In the genomic region with DNA sequence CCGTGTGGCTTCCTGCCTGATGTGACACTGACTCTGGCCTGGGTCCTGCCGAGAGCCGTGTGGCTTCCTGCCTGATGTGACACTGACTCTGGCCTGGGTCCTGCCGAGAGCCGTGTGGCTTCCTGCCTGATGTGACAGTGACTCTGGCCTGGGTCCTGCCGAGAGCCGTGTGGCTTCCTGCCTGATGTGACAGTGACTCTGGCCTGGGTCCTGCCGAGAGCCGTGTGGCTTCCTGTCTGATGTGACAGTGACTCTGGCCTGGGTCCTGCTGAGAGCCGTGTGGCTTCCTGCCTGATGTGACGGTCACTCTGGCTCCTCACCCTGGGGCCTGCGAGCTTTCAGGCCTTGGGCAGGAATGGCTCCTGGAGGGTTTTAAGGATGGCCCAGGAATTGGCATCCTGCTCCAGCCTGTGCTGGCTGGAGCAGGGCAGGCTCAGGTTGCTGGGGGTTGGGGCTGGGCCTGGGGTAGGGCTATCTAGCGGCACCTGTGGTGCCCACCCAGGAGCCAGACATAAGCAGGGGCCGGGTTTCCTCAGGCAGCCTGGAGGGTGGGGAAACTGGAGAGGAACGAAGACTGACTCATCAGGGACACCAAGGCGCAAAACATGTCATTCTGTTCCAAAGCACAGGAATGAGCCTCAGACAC, we compare ENCODE assay signal across 11 cellular contexts. TPM values are rescaled to one million over a fixed set of nuclear protein-coding genes. Genes with fewer than 3 reads are reported as not detected.
DNase-seq lines count a peak whose midpoint lies in the region; ATAC-seq, FAIRE-seq and TF ChIP-seq lines count a peak whose summit lies in the region.
"Not testable (repeated sequence)": the region's sequence is repeated elsewhere in the genome, so short reads cannot be mapped to it uniquely, and the experiment has no call there.
"Had no signal": no experiment of that assay in that cellular context is flagged by ENCODE, and none has a peak within 500 bp of the region (broad histone marks: within the 10 kb centered on the region; RNA-seq: fewer than 3 reads in every experiment).

No MANE protein-coding gene starts in this region.

- not testable (repeated sequence) for TF ChIP-seq CTCF in gastroesophageal sphincter (IDR thresholded peaks at IDR 0.05)

- H3K9ac ChIP-seq in Karpas-422 (ENCODE audit: low read length): peak overlapping the region; percentile 33; the same call in 1 of the 2 replicates

- TF ChIP-seq EP300 in gastroesophageal sphincter (IDR thresholded peaks at IDR 0.05): not testable (repeated sequence)

- H3K27me3 ChIP-seq in Karpas-422 (ENCODE audit: low read length); gastroesophageal sphincter; small intestine (ENCODE audit: control insufficient read depth in 2 of 2, insufficient read depth in 2 of 2, low read length in 2 of 2): not testable (repeated sequence)

- peak; percentile 5 for ATAC-seq in activated naive CD8-positive, alpha-beta T cell treated with anti-CD3 and anti-CD28 coated beads, Interleukin-2, amount 10 ng/mL, durations not matched to agents 7 days and 5 days (ENCODE audit: low read depth)
- ATAC-seq in gastroesophageal sphincter; memory B cell (ENCODE audit: low read depth): not testable (repeated sequence)

- H3K4me1 ChIP-seq in Karpas-422 (ENCODE audit: low read length) (peaks cover 48% of the 10 kb centered on the region), gastroesophageal sphincter (peaks cover 0 to 43% (median 0%) of the 10 kb centered on the region in 3 donors)
- H3K4me1 ChIP-seq in small intestine (ENCODE audit: control insufficient read depth in 2 of 2, insufficient read depth in 1 of 2, low read depth in 1 of 2, low read length in 1 of 2): not testable (repeated sequence)

- H3K27ac Mint-ChIP-seq in activated CD4-positive, alpha-beta memory T cell treated with anti-CD3 and anti-CD28 coated beads, Interleukin-2, amount 10 ng/mL, durations not matched to agents 7 days and 5 days: peak overlapping the region; percentile 93
- H3K27ac Mint-ChIP-seq in activated naive CD8-positive, alpha-beta T cell treated with anti-CD3 and anti-CD28 coated beads, Interleukin-2, amount 10 ng/mL, durations not matched to agents 7 days and 5 days: peak overlapping the region; percentile 98
- peak overlapping the region; percentile 57 for H3K27ac Mint-ChIP-seq in memory B cell

- H3K27ac ChIP-seq in Karpas-422 (ENCODE audit: low read length) (peak overlapping the region; percentile 92), gastroesophageal sphincter (peak overlapping the region in 3 of 4 donors; percentile 43 to 62 (median 47)), small intestine (ENCODE audit: low read depth in 1 of 2, low read length in 1 of 2) (peak overlapping the region; percentile 22 to 33)

- H3K9me3 ChIP-seq in Karpas-422 (ENCODE audit: low read length); gastroesophageal sphincter; small intestine (ENCODE audit: control insufficient read depth, low read depth): not testable (repeated sequence)

- not testable (repeated sequence) for H3K9me2 ChIP-seq in Karpas-422 (replicated peaks; ENCODE audit: insufficient read depth, low read length)

- not testable (repeated sequence) for H3K36me3 Mint-ChIP-seq in activated CD4-positive, alpha-beta memory T cell treated with anti-CD3 and anti-CD28 coated beads, Interleukin-2, amount 10 ng/mL, durations not matched to agents 7 days and 5 days (ENCODE audit: low read depth); activated naive CD8-positive, alpha-beta T cell treated with anti-CD3 and anti-CD28 coated beads, Interleukin-2, amount 10 ng/mL, durations not matched to agents 7 days and 5 days; memory B cell

- H3K27me3 Mint-ChIP-seq in activated CD4-positive, alpha-beta memory T cell treated with anti-CD3 and anti-CD28 coated beads, Interleukin-2, amount 10 ng/mL, durations not matched to agents 7 days and 5 days; activated naive CD8-positive, alpha-beta T cell treated with anti-CD3 and anti-CD28 coated beads, Interleukin-2, amount 10 ng/mL, durations not matched to agents 7 days and 5 days; memory B cell: not testable (repeated sequence)

- not testable (repeated sequence) for TF ChIP-seq POLR2A in gastroesophageal sphincter (IDR thresholded peaks at IDR 0.05)

- POLR2A ChIA-PET in activated CD4-positive, alpha-beta memory T cell treated with anti-CD3 and anti-CD28 coated beads, Interleukin-2, amount 10 ng/mL, durations not matched to agents 7 days and 5 days (lab: Charles Lee): interaction anchor here (1.7 to 2.1 kb wide), 4 partner anchors 28 to 1384 kb away, joined by 5 to 10 read pairs (median 6); a partner anchor contains a TSS
- POLR2A ChIA-PET in activated naive CD8-positive, alpha-beta T cell treated with anti-CD3 and anti-CD28 coated beads, Interleukin-2, amount 10 ng/mL, durations not matched to agents 7 days and 5 days (lab: Charles Lee): interaction anchor here (1.0 to 6.5 kb wide), 3 partner anchors 10 to 35 kb away, joined by 4 to 75 read pairs (median 16); a partner anchor contains a TSS

- H3K36me3 ChIP-seq in Karpas-422 (ENCODE audit: insufficient read depth, low read length); gastroesophageal sphincter; small intestine (ENCODE audit: control insufficient read depth in 2 of 2, insufficient read depth in 2 of 2, low read length in 2 of 2): not testable (repeated sequence)

- not testable (repeated sequence) for H2AFZ ChIP-seq in Karpas-422 (ENCODE audit: low read length)

- H3K4me3 ChIP-seq in Karpas-422 (ENCODE audit: low read length); gastroesophageal sphincter; small intestine (ENCODE audit: low read depth in 1 of 2, low read length in 2 of 2): not testable (repeated sequence)

- WGBS in gastroesophageal sphincter (ENCODE audit: low coverage in 1 of 2), 2 donors: 100% methylated on average over 1 of the region's 16 CpGs; no CpG with 5 or more reads in 1 of the 2 donors
- WGBS in small intestine, 3 donors: 57 to 86% (median 64%) methylated on average over 7 to 16 of the region's 16 CpGs

- not testable (repeated sequence) for H4K20me1 ChIP-seq in Karpas-422 (ENCODE audit: insufficient read depth, low read depth, low read length)

- H3K4me3 Mint-ChIP-seq in activated CD4-positive, alpha-beta memory T cell treated with anti-CD3 and anti-CD28 coated beads, Interleukin-2, amount 10 ng/mL, durations not matched to agents 7 days and 5 days: peak overlapping the region; percentile 35
- peak overlapping the region; percentile 78 for H3K4me3 Mint-ChIP-seq in activated naive CD8-positive, alpha-beta T cell treated with anti-CD3 and anti-CD28 coated beads, Interleukin-2, amount 10 ng/mL, durations not matched to agents 7 days and 5 days
- peak overlapping the region; percentile 68 for H3K4me3 Mint-ChIP-seq in memory B cell

- not testable (repeated sequence) for H3K79me2 ChIP-seq in Karpas-422 (ENCODE audit: low read length)

- CTCF ChIA-PET in activated CD4-positive, alpha-beta memory T cell treated with anti-CD3 and anti-CD28 coated beads, Interleukin-2, amount 10 ng/mL, durations not matched to agents 7 days and 5 days (lab: Charles Lee): not testable (repeated sequence)

- H3K4me1 Mint-ChIP-seq in activated CD4-positive, alpha-beta memory T cell treated with anti-CD3 and anti-CD28 coated beads, Interleukin-2, amount 10 ng/mL, durations not matched to agents 7 days and 5 days: peaks cover 66% of the 10 kb centered on the region
- H3K4me1 Mint-ChIP-seq in activated naive CD8-positive, alpha-beta T cell treated with anti-CD3 and anti-CD28 coated beads, Interleukin-2, amount 10 ng/mL, durations not matched to agents 7 days and 5 days: peaks cover 71% of the 10 kb centered on the region
- H3K4me1 Mint-ChIP-seq in memory B cell: peaks cover 21% of the 10 kb centered on the region

- not testable (repeated sequence) for H3K4me2 ChIP-seq in Karpas-422 (ENCODE audit: low read depth, low read length, poor library complexity, severe bottlenecking)

- peak; percentile 31 for DNase-seq in GDM1 (lab: John Stamatoyannopoulos, UW)
- DNase-seq in Karpas-422: peak; percentile 38
- peak; percentile 53 for DNase-seq in activated CD4-positive, alpha-beta memory T cell treated with anti-CD3 and anti-CD28 coated beads, Interleukin-2, amount 10 ng/mL, durations not matched to agents 7 days and 5 days
- DNase-seq in activated naive CD8-positive, alpha-beta T cell treated with anti-CD3 and anti-CD28 coated beads, Interleukin-2, amount 10 ng/mL, durations not matched to agents 7 days and 5 days: peak; percentile 68
- DNase-seq in memory B cell (ENCODE audit: low spot score in 2 of 2); small intestine: not testable (repeated sequence)

- FAIRE-seq in small intestine (lab: Jason Lieb, UNC): not testable (repeated sequence)

- not testable (repeated sequence) for H3K9me3 Mint-ChIP-seq in activated CD4-positive, alpha-beta memory T cell treated with anti-CD3 and anti-CD28 coated beads, Interleukin-2, amount 10 ng/mL, durations not matched to agents 7 days and 5 days; activated naive CD8-positive, alpha-beta T cell treated with anti-CD3 and anti-CD28 coated beads, Interleukin-2, amount 10 ng/mL, durations not matched to agents 7 days and 5 days; memory B cell

RNA-seq across cellular contexts. Expression of a gene that starts 7.1 kb away (rescaled TPM):
- total RNA-seq in Karpas-422 (2014; rRNA removed; shearing (Covaris generic); ENCODE audit: low replicate concordance): 116 and 118 TPM in 2 replicates
- total RNA-seq in activated CD4-positive, alpha-beta memory T cell treated with anti-CD3 and anti-CD28 coated beads, Interleukin-2, amount 10 ng/mL, durations not matched to agents 7 days and 5 days: 100 to 1,000 TPM; 106 to 112 TPM
- total RNA-seq in activated naive CD8-positive, alpha-beta T cell treated with anti-CD3 and anti-CD28 coated beads, Interleukin-2, amount 10 ng/mL, durations not matched to agents 7 days and 5 days: 100 to 1,000 TPM; 158 to 165 TPM
- total RNA-seq in gastroesophageal sphincter: 10 to 100 TPM; 37.3 to 51.2 (median 41.6) TPM
- 100 to 1,000 TPM in 2 of 3 donors, 10 to 100 TPM in 1; 57.7 to 145 (median 115) TPM for polyA plus RNA-seq in small intestine

RNA-seq across cellular contexts. Expression of a gene that starts 35.4 kb away (rescaled TPM):
- total RNA-seq in Karpas-422 (2014; rRNA removed; shearing (Covaris generic); ENCODE audit: low replicate concordance): 75.7 and 136 TPM in 2 replicates
- total RNA-seq in activated CD4-positive, alpha-beta memory T cell treated with anti-CD3 and anti-CD28 coated beads, Interleukin-2, amount 10 ng/mL, durations not matched to agents 7 days and 5 days: 100 to 1,000 TPM; 177 to 186 TPM
- total RNA-seq in activated naive CD8-positive, alpha-beta T cell treated with anti-CD3 and anti-CD28 coated beads, Interleukin-2, amount 10 ng/mL, durations not matched to agents 7 days and 5 days: 100 to 1,000 TPM; 183 to 198 TPM
- total RNA-seq in gastroesophageal sphincter: 100 to 1,000 TPM in 2 of 4 donors, 10 to 100 TPM in 2; 79.9 to 140 (median 106) TPM
- 100 to 1,000 TPM; 147 to 176 (median 172) TPM for polyA plus RNA-seq in small intestine

RNA-seq across cellular contexts. Expression of a gene that starts 52.6 kb away (rescaled TPM):
- not detected in 2 replicates for total RNA-seq in Karpas-422 (2014; rRNA removed; shearing (Covaris generic); ENCODE audit: low replicate concordance)
- not detected for total RNA-seq in activated CD4-positive, alpha-beta memory T cell treated with anti-CD3 and anti-CD28 coated beads, Interleukin-2, amount 10 ng/mL, durations not matched to agents 7 days and 5 days
- total RNA-seq in activated naive CD8-positive, alpha-beta T cell treated with anti-CD3 and anti-CD28 coated beads, Interleukin-2, amount 10 ng/mL, durations not matched to agents 7 days and 5 days: not detected
- total RNA-seq in gastroesophageal sphincter: not detected
- not detected for polyA plus RNA-seq in small intestine
- total RNA-seq: astrocyte, glomerular endothelial cell had no signal
- polyA plus RNA-seq: BJ, K562 had no signal

Comparison
In these comparisons a context has a peak if more than half of its experiments do, and no peak if none do; other contexts are left out.
1. H3K27ac ChIP-seq: peak in every context shown above with its lines; median percentile 92 in Karpas-422; 47 in gastroesophageal sphincter; 28 in small intestine.